In the genomic region with DNA sequence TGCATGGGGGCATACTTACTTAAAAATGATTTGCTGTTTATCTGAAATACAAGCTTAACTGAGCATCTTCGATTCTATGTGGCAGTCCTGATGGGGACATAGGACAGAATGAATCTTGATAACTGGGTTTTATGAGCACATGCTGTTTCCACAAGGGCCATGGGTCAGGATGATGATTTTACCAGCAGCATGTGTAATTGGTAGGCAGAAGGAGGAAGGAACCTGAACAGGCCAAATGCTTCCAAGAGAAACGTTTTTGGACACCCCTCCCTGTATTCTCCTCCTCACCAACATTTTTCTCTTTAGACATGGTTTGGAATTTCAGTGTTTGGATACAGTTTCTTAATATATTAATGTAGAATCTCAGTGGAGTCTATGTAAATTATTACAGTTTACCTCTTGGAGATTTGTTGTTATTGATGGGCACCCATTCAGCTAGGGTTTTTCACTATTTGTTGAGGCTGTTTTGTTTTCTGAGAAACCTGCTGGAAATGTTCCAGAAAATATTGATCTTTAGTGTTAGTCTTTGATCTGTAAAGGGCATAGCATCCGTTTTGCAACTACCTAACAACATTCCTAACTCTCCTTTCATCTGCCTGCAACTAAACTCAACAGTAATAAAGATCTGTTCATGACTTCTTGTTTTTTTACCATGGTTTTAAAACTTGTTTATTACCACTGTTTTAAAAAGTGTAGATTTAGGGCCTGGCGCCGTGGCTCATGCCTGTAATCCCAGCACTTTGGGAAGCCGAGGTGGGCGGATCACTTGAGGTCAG, we compare ENCODE assay signal across 27 cellular contexts. TPM values are rescaled to one million over a fixed set of nuclear protein-coding genes. Genes with fewer than 3 reads are reported as not detected.
DNase-seq lines count a peak whose midpoint lies in the region; ATAC-seq, FAIRE-seq and TF ChIP-seq lines count a peak whose summit lies in the region.
"Had no signal": no experiment of that assay in that cellular context is flagged by ENCODE, and none has a peak within 500 bp of the region (broad histone marks: within the 10 kb centered on the region; RNA-seq: fewer than 3 reads in every experiment).

No MANE protein-coding gene starts in this region.

- H3K27me3 Mint-ChIP-seq in progenitor cell of endocrine pancreas: no peaks in the 10 kb centered on the region
- H3K27me3 Mint-ChIP-seq: activated CD4-positive, alpha-beta T cell treated with anti-CD3 and anti-CD28 coated beads, Interleukin-2, amount 10 ng/mL, durations not matched to agents 24 days and 14 days; memory B cell; stimulated activated memory B cell treated with anti-CD40 and anti-IgM and Interleukin-4, amounts not matched to agents 10 μg/mL and 1 μg/mL and 100 μg/mL, for 72 hours had no signal

- no peak overlapping the region for H3K4me3 ChIP-seq in LNCaP clone FGC (ENCODE audit: low read depth, low read length)
- H3K4me3 ChIP-seq in hepatocyte: no peak overlapping the region
- H3K4me3 ChIP-seq: adrenal gland, GM23338, heart left ventricle, suprapubic skin had no signal

- H4K20me1 ChIP-seq in hepatocyte (ENCODE audit: insufficient read depth, poor library complexity, severe bottlenecking): no peaks in the 10 kb centered on the region

- ATAC-seq in GM19023 (IDR thresholded peaks at IDR 0.05; ENCODE audit: unreplicated experiment) (no peak), GM21528 (IDR thresholded peaks at IDR 0.05; ENCODE audit: low FRiP score, unreplicated experiment) (no peak)
- ATAC-seq: activated T-cell treated with anti-CD3 and anti-CD28 coated beads, Interleukin-2, amount 50 U/mL, for 4 hours; GM23338; heart left ventricle; PC-3; stimulated activated memory B cell treated with anti-CD40 and anti-IgM and Interleukin-4, amounts not matched to agents 10 μg/mL and 1 μg/mL and 100 μg/mL, for 72 hours had no signal

- H3K36me3 ChIP-seq in hepatocyte (replicated peaks; ENCODE audit: insufficient read depth, low read depth): no peaks in the 10 kb centered on the region
- H3K36me3 ChIP-seq: adrenal gland, suprapubic skin had no signal

- H3K27me3 ChIP-seq in hepatocyte: no peaks in the 10 kb centered on the region
- H3K27me3 ChIP-seq: adrenal gland, brain microvascular endothelial cell, heart left ventricle, suprapubic skin had no signal

- DNase-seq in D721Med (ENCODE audit: insufficient read length, low spot score) (no peak), LNCaP clone FGC (ENCODE audit: low read depth) (peak; percentile 93), hepatocyte (ENCODE audit: low spot score) (no peak), progenitor cell of endocrine pancreas (ENCODE audit: low spot score, unreplicated experiment) (no peak), cerebellum (ENCODE audit: low spot score) (no peak)
- DNase-seq: activated CD4-positive, alpha-beta T cell treated with anti-CD3 and anti-CD28 coated beads, Interleukin-2, amount 10 ng/mL, durations not matched to agents 24 days and 14 days; activated naive CD4-positive, alpha-beta T cell treated with Interleukin-2 at 50 U/mL for 16 hours; activated T-cell treated with anti-CD3 and anti-CD28 coated beads, Interleukin-2, amount 50 U/mL, for 4 hours; brain microvascular endothelial cell; effector CD4-positive, alpha-beta T cell; heart left ventricle; NCI-H1105 treated with DMSO at 0.1 percent for 48 hours; NCI-H2029; NCI-H446; PC-3; SHP77; stimulated activated CD4-positive, alpha-beta T cell treated with anti-CD3 and anti-CD28 coated beads, Interleukin-2, amount 100 ng/mL, for 48 hours; T-helper 1 cell had no signal

- peak overlapping the region; percentile 53 for H3K27ac ChIP-seq in hepatocyte
- H3K27ac ChIP-seq: adrenal gland, brain microvascular endothelial cell, epithelial cell of prostate, heart left ventricle, suprapubic skin had no signal

- H3K9me3 Mint-ChIP-seq in progenitor cell of endocrine pancreas (ENCODE audit: low read depth): no peaks in the 10 kb centered on the region
- H3K9me3 Mint-ChIP-seq: activated CD4-positive, alpha-beta T cell treated with anti-CD3 and anti-CD28 coated beads, Interleukin-2, amount 10 ng/mL, durations not matched to agents 24 days and 14 days; activated T-cell treated with anti-CD3 and anti-CD28 coated beads, Interleukin-2, amount 50 U/mL, for 4 hours; memory B cell; stimulated activated memory B cell treated with anti-CD40 and anti-IgM and Interleukin-4, amounts not matched to agents 10 μg/mL and 1 μg/mL and 100 μg/mL, for 72 hours had no signal

- TF ChIP-seq CTCF in D721Med (IDR thresholded peaks at IDR 0.05; ENCODE audit: insufficient read depth, missing control alignments) (no peak), LNCaP clone FGC (IDR thresholded peaks at IDR 0.05; ENCODE audit: control insufficient read depth, extremely low read depth, insufficient read depth) (no peak), hepatocyte (IDR thresholded peaks at IDR 0.05; ENCODE audit: poor library complexity) (no peak), progenitor cell of endocrine pancreas (IDR thresholded peaks at IDR 0.05; ENCODE audit: unreplicated experiment) (no peak)

- H3K4me3 Mint-ChIP-seq in progenitor cell of endocrine pancreas (ENCODE audit: low read depth): no peak overlapping the region
- H3K4me3 Mint-ChIP-seq: activated CD4-positive, alpha-beta T cell treated with anti-CD3 and anti-CD28 coated beads, Interleukin-2, amount 10 ng/mL, durations not matched to agents 24 days and 14 days; activated T-cell treated with anti-CD3 and anti-CD28 coated beads, Interleukin-2, amount 50 U/mL, for 4 hours; GM23338; memory B cell; stimulated activated memory B cell treated with anti-CD40 and anti-IgM and Interleukin-4, amounts not matched to agents 10 μg/mL and 1 μg/mL and 100 μg/mL, for 72 hours had no signal

- FAIRE-seq in D721Med (lab: Jason Lieb, UNC): peak; percentile 76
- FAIRE-seq: TTC549 had no signal

- H3K4me1 ChIP-seq in hepatocyte (ENCODE audit: insufficient read depth): peaks cover 7% of the 10 kb centered on the region

- 70% methylated on average over 7 of the region's 7 CpGs for WGBS in hepatocyte (ENCODE audit: low lambda C conversion rate, missing lambda C conversion rate)

- H3K27ac Mint-ChIP-seq in progenitor cell of endocrine pancreas: peak overlapping the region; percentile 85
- H3K27ac Mint-ChIP-seq: activated CD4-positive, alpha-beta T cell treated with anti-CD3 and anti-CD28 coated beads, Interleukin-2, amount 10 ng/mL, durations not matched to agents 24 days and 14 days; GM23338; memory B cell; stimulated activated memory B cell treated with anti-CD40 and anti-IgM and Interleukin-4, amounts not matched to agents 10 μg/mL and 1 μg/mL and 100 μg/mL, for 72 hours had no signal

- peaks cover 13% of the 10 kb centered on the region for H3K4me1 Mint-ChIP-seq in progenitor cell of endocrine pancreas (ENCODE audit: low read depth)
- H3K4me1 Mint-ChIP-seq: GM23338, memory B cell had no signal

- no peaks in the 10 kb centered on the region for H3K36me3 Mint-ChIP-seq in progenitor cell of endocrine pancreas (ENCODE audit: insufficient read depth)

- H3K9me2 ChIP-seq in hepatocyte (replicated peaks; ENCODE audit: insufficient read depth): no peaks in the 10 kb centered on the region

- H3K4me2 ChIP-seq in hepatocyte: peak overlapping the region; percentile 26
- H3K4me2 ChIP-seq: GM23338 had no signal

- H3K9me3 ChIP-seq in hepatocyte (ENCODE audit: low read depth): no peaks in the 10 kb centered on the region
- H3K9me3 ChIP-seq: adrenal gland, heart left ventricle, suprapubic skin had no signal

- peaks cover 32% of the 10 kb centered on the region for H3K79me2 ChIP-seq in hepatocyte

- H2AFZ ChIP-seq in hepatocyte: no peak overlapping the region
- H2AFZ ChIP-seq: GM23338 had no signal

RNA-seq across cellular contexts. Expression of gene TBCE, which starts 42.0 kb away (rescaled TPM):
- total RNA-seq in hepatocyte (17.4 and 21.5 TPM in 2 replicates), progenitor cell of endocrine pancreas (37.5 and 40.7 TPM in 2 replicates), cerebellum (39.1 TPM)
- polyA plus RNA-seq in hepatocyte: 42.4 and 43.9 TPM in 2 replicates
